In the genomic region with DNA sequence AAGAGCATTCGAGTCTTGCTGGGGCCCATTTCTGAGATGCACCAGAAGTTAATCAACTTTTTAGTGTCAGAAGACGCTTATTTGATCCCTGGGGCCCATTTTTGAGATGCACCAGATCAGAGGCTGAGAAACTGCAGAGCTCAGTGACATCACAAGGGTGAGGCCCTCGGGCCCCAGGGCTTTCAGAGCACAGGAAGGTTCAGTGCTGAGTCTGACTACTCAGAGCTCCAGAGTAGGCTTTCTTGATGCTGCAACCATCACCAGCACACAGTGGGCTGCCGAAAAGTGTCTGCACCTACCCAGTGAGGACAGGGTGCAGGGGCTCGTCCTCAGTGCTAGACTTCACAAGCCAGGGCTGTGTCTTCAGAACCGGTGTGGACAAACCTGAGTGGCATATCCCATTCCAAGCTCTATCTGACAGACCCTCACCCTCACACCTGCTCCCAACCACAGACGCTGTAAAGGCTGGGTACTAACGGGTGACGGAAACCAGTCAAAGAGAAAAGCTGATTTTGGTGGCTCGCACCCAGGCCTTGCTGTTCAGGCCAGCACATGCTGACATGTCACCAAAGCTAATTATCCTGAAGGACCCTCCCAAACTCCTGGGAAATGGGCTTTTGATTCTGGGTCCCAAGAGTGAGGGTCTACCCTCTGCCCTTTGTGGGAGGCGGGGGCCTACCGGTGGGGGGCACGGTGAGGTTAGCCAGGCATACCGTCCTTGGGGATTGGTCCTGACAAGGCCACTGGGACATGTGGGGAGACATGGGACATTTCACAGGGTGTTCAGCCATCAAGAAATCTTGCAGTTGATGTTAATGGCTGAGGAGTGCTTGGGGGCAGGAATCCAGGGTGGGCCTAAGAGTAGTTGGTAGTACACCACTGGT, we compare ENCODE assay signal across 22 cellular contexts.
A peak's percentile ranks its signal among the peaks of the same experiment; 100 is the strongest.
DNase-seq lines count a peak whose midpoint lies in the region; ATAC-seq and TF ChIP-seq lines count a peak whose summit lies in the region.
"Had no signal": no experiment of that assay in that cellular context is flagged by ENCODE, and none has a peak within 500 bp of the region (broad histone marks: within the 10 kb centered on the region; RNA-seq: fewer than 3 reads in every experiment).

No MANE protein-coding gene starts in this region.

- H3K4me3 ChIP-seq in epithelial cell of esophagus (ENCODE audit: low read length) (no peak overlapping the region), trophoblast cell (ENCODE audit: low read depth, low read length) (no peak overlapping the region)
- H3K4me3 ChIP-seq: GM23338, K562, MG63 had no signal

- peak; percentile 51 for DNase-seq in activated CD4-positive, alpha-beta T cell treated with anti-CD3 and anti-CD28 coated beads, Interleukin-2, amount 10 ng/mL, durations not matched to agents 24 days and 14 days
- no peak for DNase-seq in activated CD4-positive, alpha-beta T cell treated with anti-CD3 and anti-CD28 coated beads for 4 hours
- DNase-seq in RPMI7951 (ENCODE audit: low read depth), result peak; percentile 8
- peak; percentile 61 for DNase-seq in epithelial cell of esophagus (ENCODE audit: low read depth)
- peak; percentile 15 to 25 for DNase-seq in trophoblast cell
- DNase-seq in sciatic nerve (ENCODE audit: low spot score), result no peak
- DNase-seq in effector CD4-positive, alpha-beta T cell, result no peak
- DNase-seq in stimulated activated CD4-positive, alpha-beta T cell treated with anti-CD3 and anti-CD28 coated beads, Interleukin-1b, Interleukin-23, amount 100 ng/mL, for 48 hours, result no peak
- DNase-seq: 8988T, AML-193, HCEC 1CT, MG63, NCI-H1417, NCI-H1694 treated with DMSO at 0.1 percent for 48 hours, NCI-H446, NCI-H526, OCI-M1, SHP77 had no signal

- no peak overlapping the region for H2BK120ac ChIP-seq in trophoblast cell (ENCODE audit: insufficient read depth, low read length, poor library complexity)

- H3K36me3 Mint-ChIP-seq in activated CD4-positive, alpha-beta T cell treated with anti-CD3 and anti-CD28 coated beads, Interleukin-2, amount 10 ng/mL, durations not matched to agents 24 days and 14 days (ENCODE audit: low read depth), result no peaks in the 10 kb centered on the region
- H3K36me3 Mint-ChIP-seq: CD14-positive monocyte had no signal

- H3K4me3 Mint-ChIP-seq in activated CD4-positive, alpha-beta T cell treated with anti-CD3 and anti-CD28 coated beads, Interleukin-2, amount 10 ng/mL, durations not matched to agents 24 days and 14 days, result no peak overlapping the region
- H3K4me3 Mint-ChIP-seq: CD14-positive monocyte, GM23338 had no signal

- H3K9ac ChIP-seq in trophoblast cell (ENCODE audit: low read length), result no peak overlapping the region

- no peak overlapping the region for H4K12ac ChIP-seq in trophoblast cell (ENCODE audit: low read depth, low read length)

- no peak overlapping the region for H3K27ac ChIP-seq in trophoblast cell (ENCODE audit: low read depth, low read length)
- H3K27ac ChIP-seq: HL-60 had no signal

- no peaks in the 10 kb centered on the region for H3K79me1 ChIP-seq in trophoblast cell (ENCODE audit: low read length)

- H3K4me1 Mint-ChIP-seq in activated CD4-positive, alpha-beta T cell treated with anti-CD3 and anti-CD28 coated beads, Interleukin-2, amount 10 ng/mL, durations not matched to agents 24 days and 14 days, result peaks cover 4% of the 10 kb centered on the region

- no peak for ATAC-seq in sciatic nerve
- ATAC-seq: GM23338, K562 had no signal

- H3K36me3 ChIP-seq in trophoblast cell (ENCODE audit: control insufficient read depth in 1 of 2, insufficient read depth in 2 of 2, low read length in 2 of 2), result no peaks in the 10 kb centered on the region
- H3K36me3 ChIP-seq: MG63 had no signal

- no peak overlapping the region for H3K4me2 ChIP-seq in trophoblast cell (ENCODE audit: low read length)
- H3K4me2 ChIP-seq: GM23338 had no signal

- no peaks in the 10 kb centered on the region for H3K9me3 ChIP-seq in trophoblast cell (ENCODE audit: insufficient read depth, low read depth, low read length)
- H3K9me3 ChIP-seq: MG63 had no signal

- peak overlapping the region; percentile 21 for H4K91ac ChIP-seq in trophoblast cell (ENCODE audit: low read depth, low read length)

- intact Hi-C loops in activated CD4-positive, alpha-beta T cell treated with anti-CD3 and anti-CD28 coated beads, Interleukin-2, amount 10 ng/mL, durations not matched to agents 24 days and 14 days (cut with micrococcal nuclease), result loop anchor here (5.0 kb wide), 1 partner anchor 801 kb away; no protein-coding TSS in a partner anchor
- intact Hi-C loops in sciatic nerve (cut with DNase I), result no loop called here

- no peaks in the 10 kb centered on the region for H3K27me3 ChIP-seq in trophoblast cell (ENCODE audit: insufficient read depth, low read length)
- H3K27me3 ChIP-seq: MG63 had no signal

- H3K23ac ChIP-seq in trophoblast cell (ENCODE audit: low read length), result no peak overlapping the region

- no peaks in the 10 kb centered on the region for H3K9me3 Mint-ChIP-seq in activated CD4-positive, alpha-beta T cell treated with anti-CD3 and anti-CD28 coated beads, Interleukin-2, amount 10 ng/mL, durations not matched to agents 24 days and 14 days
- H3K9me3 Mint-ChIP-seq: GM23338 had no signal

- no peak overlapping the region for H3K4ac ChIP-seq in trophoblast cell (ENCODE audit: low read depth, low read length)

- H2AK5ac ChIP-seq in trophoblast cell (ENCODE audit: low read length), result peak overlapping the region; percentile 24

- TF ChIP-seq CTCF in epithelial cell of esophagus (IDR thresholded peaks at IDR 0.05; ENCODE audit: insufficient read depth, low read depth, low read length, missing control alignments), result no peak

- H3K27me3 Mint-ChIP-seq in activated CD4-positive, alpha-beta T cell treated with anti-CD3 and anti-CD28 coated beads, Interleukin-2, amount 10 ng/mL, durations not matched to agents 24 days and 14 days, result peaks cover 1% of the 10 kb centered on the region

- peaks cover 4 to 12% of the 10 kb centered on the region in 2 experiments for H3K4me1 ChIP-seq in trophoblast cell (ENCODE audit: control insufficient read depth in 1 of 2, insufficient read depth in 2 of 2, low read length in 2 of 2)

- no peaks in the 10 kb centered on the region for H3K79me2 ChIP-seq in trophoblast cell (ENCODE audit: control insufficient read depth, insufficient read depth, low read length, poor library complexity)

- H3K27ac Mint-ChIP-seq in activated CD4-positive, alpha-beta T cell treated with anti-CD3 and anti-CD28 coated beads, Interleukin-2, amount 10 ng/mL, durations not matched to agents 24 days and 14 days, result no peak overlapping the region
- H3K27ac Mint-ChIP-seq: GM23338 had no signal

- H2AFZ ChIP-seq in trophoblast cell (ENCODE audit: insufficient read depth, low read length, poor library complexity), result no peak overlapping the region
- H2AFZ ChIP-seq: GM23338 had no signal

- H3K14ac ChIP-seq in trophoblast cell (ENCODE audit: low read length), result no peak overlapping the region

- no peak overlapping the region for H4K8ac ChIP-seq in trophoblast cell (ENCODE audit: low read depth, low read length)

- no peak overlapping the region for H2BK5ac ChIP-seq in trophoblast cell (ENCODE audit: low read depth, low read length, poor library complexity)

- no peak overlapping the region for H2BK12ac ChIP-seq in trophoblast cell (ENCODE audit: low read length)

- H3K18ac ChIP-seq in trophoblast cell (ENCODE audit: low read length), result no peak overlapping the region

- WGBS in trophoblast cell (ENCODE audit: extremely low coverage, insufficient coverage, insufficient read length), result no CpG with 5 or more reads among the region's 14 CpGs

Comparison
In these comparisons a context has a peak if more than half of its experiments do, and no peak if none do; other contexts are left out.
1. DNase-seq: peak in activated CD4-positive, alpha-beta T cell treated with anti-CD3 and anti-CD28 coated beads, Interleukin-2, amount 10 ng/mL, durations not matched to agents 24 days and 14 days (single experiment), RPMI7951 (single experiment), epithelial cell of esophagus (single experiment) and trophoblast cell (2 of 2); none in activated CD4-positive, alpha-beta T cell treated with anti-CD3 and anti-CD28 coated beads for 4 hours (0 of 2), sciatic nerve (single experiment), effector CD4-positive, alpha-beta T cell (single experiment) and stimulated activated CD4-positive, alpha-beta T cell treated with anti-CD3 and anti-CD28 coated beads, Interleukin-1b, Interleukin-23, amount 100 ng/mL, for 48 hours (single experiment).